1 cellular context compared by ENCODE assay signal in the genomic region with DNA sequence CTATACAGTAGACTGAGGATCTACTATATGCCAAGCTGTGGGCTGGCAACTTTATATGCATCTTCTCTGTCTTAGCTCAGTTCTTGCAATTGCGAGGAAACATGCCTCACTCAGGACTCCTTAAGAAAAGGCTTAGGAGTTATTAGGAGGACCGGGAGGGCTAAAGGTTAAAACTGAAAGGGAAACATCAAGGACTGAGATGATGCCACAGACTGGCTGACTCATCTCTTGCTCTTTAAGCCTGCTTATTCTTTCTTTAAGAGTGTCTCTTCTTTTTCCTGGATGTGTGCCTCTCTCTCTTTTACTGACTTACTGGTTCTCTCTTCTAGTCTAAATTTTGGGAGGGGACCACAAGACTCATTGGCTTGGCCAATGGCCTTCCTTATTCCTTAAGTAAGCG.
TF ChIP-seq lines count a peak whose summit lies in the region.

No MANE protein-coding gene starts in this region.

TF ChIP-seq in GM12878, 131 proteins besides CTCF, POLR2A, EP300 and RAD21:
- TF ChIP-seq, protein P1, sequence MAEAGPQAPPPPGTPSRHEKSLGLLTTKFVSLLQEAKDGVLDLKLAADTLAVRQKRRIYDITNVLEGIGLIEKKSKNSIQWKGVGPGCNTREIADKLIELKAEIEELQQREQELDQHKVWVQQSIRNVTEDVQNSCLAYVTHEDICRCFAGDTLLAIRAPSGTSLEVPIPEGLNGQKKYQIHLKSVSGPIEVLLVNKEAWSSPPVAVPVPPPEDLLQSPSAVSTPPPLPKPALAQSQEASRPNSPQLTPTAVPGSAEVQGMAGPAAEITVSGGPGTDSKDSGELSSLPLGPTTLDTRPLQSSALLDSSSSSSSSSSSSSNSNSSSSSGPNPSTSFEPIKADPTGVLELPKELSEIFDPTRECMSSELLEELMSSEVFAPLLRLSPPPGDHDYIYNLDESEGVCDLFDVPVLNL (IDR thresholded peaks at IDR 0.05; ENCODE audit: low read depth, low read length): no peak
- TF ChIP-seq KAT2A (conservative IDR thresholded peaks at IDR 0.05; ENCODE audit: control insufficient read depth, low read depth, low read length) (no peak), IKZF1 (conservative IDR thresholded peaks at IDR 0.05) (no peak), BCL11A (IDR thresholded peaks at IDR 0.05; ENCODE audit: low read depth, low read length) (no peak), BMI1 (IDR thresholded peaks at IDR 0.05; ENCODE audit: borderline replicate concordance) (no peak), POU2F2 (IDR thresholded peaks at IDR 0.05; ENCODE audit: borderline replicate concordance, low read depth, low read length) (no peak), GATAD2B (conservative IDR thresholded peaks at IDR 0.05; ENCODE audit: low read depth) (no peak), CBFB (IDR thresholded peaks at IDR 0.05; ENCODE audit: low read depth) (no peak), MEF2B (IDR thresholded peaks at IDR 0.05; ENCODE audit: partially characterized antibody, poor library complexity, severe bottlenecking) (no peak), SUPT20H (IDR thresholded peaks at IDR 0.05; ENCODE audit: borderline replicate concordance, control insufficient read depth, low read depth, low read length) (no peak)
- TF ChIP-seq, protein P2, sequence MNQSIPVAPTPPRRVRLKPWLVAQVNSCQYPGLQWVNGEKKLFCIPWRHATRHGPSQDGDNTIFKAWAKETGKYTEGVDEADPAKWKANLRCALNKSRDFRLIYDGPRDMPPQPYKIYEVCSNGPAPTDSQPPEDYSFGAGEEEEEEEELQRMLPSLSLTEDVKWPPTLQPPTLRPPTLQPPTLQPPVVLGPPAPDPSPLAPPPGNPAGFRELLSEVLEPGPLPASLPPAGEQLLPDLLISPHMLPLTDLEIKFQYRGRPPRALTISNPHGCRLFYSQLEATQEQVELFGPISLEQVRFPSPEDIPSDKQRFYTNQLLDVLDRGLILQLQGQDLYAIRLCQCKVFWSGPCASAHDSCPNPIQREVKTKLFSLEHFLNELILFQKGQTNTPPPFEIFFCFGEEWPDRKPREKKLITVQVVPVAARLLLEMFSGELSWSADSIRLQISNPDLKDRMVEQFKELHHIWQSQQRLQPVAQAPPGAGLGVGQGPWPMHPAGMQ (IDR thresholded peaks at IDR 0.05; ENCODE audit: borderline replicate concordance): no peak
